ENCODE assay signal across 6 cellular contexts in genomic region chr1:217433664-217434063, GRCh38.
"Had no signal": no experiment of that assay in that cellular context is flagged by ENCODE, and none has a peak within 500 bp of the region (broad histone marks: within the 10 kb centered on the region; RNA-seq: fewer than 3 reads in every experiment).

No MANE protein-coding gene starts in this region.

- H3K4me1 Mint-ChIP-seq: IgD-negative memory B cell had no signal

- H3K27me3 Mint-ChIP-seq: IgD-negative memory B cell had no signal

- H3K4me3 ChIP-seq: K562 had no signal

- ATAC-seq: HepG2, K562 had no signal

- DNase-seq: IMR-90, KBM-7 had no signal

- H3K27ac Mint-ChIP-seq: IgD-negative memory B cell had no signal

- H3K27ac ChIP-seq: HL-60 had no signal

- H3K9me3 Mint-ChIP-seq: IgD-negative memory B cell had no signal

- H3K4me3 Mint-ChIP-seq: IgD-negative memory B cell had no signal
